ENCODE assay signal across 8 cellular contexts in genomic region chr12:31682136-31682962, GRCh38. TPM values are rescaled to one million over a fixed set of nuclear protein-coding genes. Genes with fewer than 3 reads are reported as not detected.
A peak's percentile ranks its signal among the peaks of the same experiment; 100 is the strongest.
DNase-seq lines count a peak whose midpoint lies in the region; ATAC-seq and TF ChIP-seq lines count a peak whose summit lies in the region.

No MANE protein-coding gene starts in this region.

- peak overlapping the region; percentile 8 to 54 for H3K4me3 Mint-ChIP-seq in stimulated activated naive B cell treated with anti-CD40 and anti-IgM and Interleukin-4, amounts not matched to agents 10 μg/mL and 1 μg/mL and 100 μg/mL, for 72 hours

- H3K9me3 ChIP-seq in mucosa of descending colon: peaks cover 28% of the 10 kb centered on the region

- H3K9me3 Mint-ChIP-seq in stimulated activated naive B cell treated with anti-CD40 and anti-IgM and Interleukin-4, amounts not matched to agents 10 μg/mL and 1 μg/mL and 100 μg/mL, for 72 hours: peaks cover 4 to 7% of the 10 kb centered on the region in 2 donors

- H3K4me3 ChIP-seq in HL-60 (replicated peaks; ENCODE audit: insufficient read depth, low read length): no peak overlapping the region
- no peak overlapping the region for H3K4me3 ChIP-seq in mucosa of descending colon

- DNase-seq in CMK (ENCODE audit: low read depth): peak; percentile 80
- peak; percentile 67 for DNase-seq in GM20000 (ENCODE audit: low spot score)
- peak; percentile 70 to 76 for DNase-seq in HL-60 (ENCODE audit: low read depth in 1 of 2, low spot score in 1 of 2)
- DNase-seq in NCI-H748 treated with DMSO at 0.1 percent for 48 hours (lab: John Stamatoyannopoulos, UW): peak; percentile 95
- peak; percentile 23 to 65 for DNase-seq in activated CD4-positive, alpha-beta T cell treated with anti-CD3 and anti-CD28 coated beads, Interleukin-2, amount 50 U/mL, for 24 hours (ENCODE audit: low read depth in 1 of 2, low spot score in 1 of 2)
- peak; percentile 54 for DNase-seq in effector CD4-positive, alpha-beta T cell
- peak; percentile 53 to 85 (median 59) for DNase-seq in mucosa of descending colon
- DNase-seq in stimulated activated naive B cell treated with anti-CD40 and anti-IgM and Interleukin-4, amounts not matched to agents 10 μg/mL and 1 μg/mL and 100 μg/mL, for 72 hours: peak; percentile 74

- H3K4me1 ChIP-seq in mucosa of descending colon (ENCODE audit: low read depth): no peaks in the 10 kb centered on the region

- peak; percentile 96 for ATAC-seq in mucosa of descending colon
- peak; percentile 69 to 79 for ATAC-seq in stimulated activated naive B cell treated with anti-CD40 and anti-IgM and Interleukin-4, amounts not matched to agents 10 μg/mL and 1 μg/mL and 100 μg/mL, for 72 hours (replicated peaks)

- H3K27me3 Mint-ChIP-seq in stimulated activated naive B cell treated with anti-CD40 and anti-IgM and Interleukin-4, amounts not matched to agents 10 μg/mL and 1 μg/mL and 100 μg/mL, for 72 hours: no peaks in the 10 kb centered on the region

- H3K27me3 ChIP-seq in HL-60 (ENCODE audit: insufficient read depth, poor library complexity, severe bottlenecking): no peaks in the 10 kb centered on the region

- H3K36me3 Mint-ChIP-seq in stimulated activated naive B cell treated with anti-CD40 and anti-IgM and Interleukin-4, amounts not matched to agents 10 μg/mL and 1 μg/mL and 100 μg/mL, for 72 hours: peaks cover 24 to 35% of the 10 kb centered on the region in 2 donors

- peak; percentile 69 for TF ChIP-seq CTCF in GM20000 (IDR thresholded peaks at IDR 0.05; ENCODE audit: extremely low read depth, missing control alignments)
- TF ChIP-seq CTCF in HL-60 (IDR thresholded peaks at IDR 0.05; ENCODE audit: insufficient read depth, low read length): peak; percentile 53
- no peak for TF ChIP-seq CTCF in mucosa of descending colon (IDR thresholded peaks at IDR 0.05)

- no peak overlapping the region for H3K27ac ChIP-seq in HL-60 (replicated peaks)

- peaks cover 9 to 22% of the 10 kb centered on the region in 2 donors for H3K4me1 Mint-ChIP-seq in stimulated activated naive B cell treated with anti-CD40 and anti-IgM and Interleukin-4, amounts not matched to agents 10 μg/mL and 1 μg/mL and 100 μg/mL, for 72 hours

- no peaks in the 10 kb centered on the region for H3K36me3 ChIP-seq in mucosa of descending colon (ENCODE audit: low read depth)

- peak overlapping the region; percentile 87 for H3K27ac Mint-ChIP-seq in stimulated activated naive B cell treated with anti-CD40 and anti-IgM and Interleukin-4, amounts not matched to agents 10 μg/mL and 1 μg/mL and 100 μg/mL, for 72 hours

- intact Hi-C loops in mucosa of descending colon (cut with DNase I, micrococcal nuclease): loop anchor here in 1 of 2 donors (5.0 to 10.0 kb wide), 2 partner anchors 282 to 625 kb away; no protein-coding TSS in a partner anchor

RNA-seq across cellular contexts. Expression of gene ETFBKMT, which starts 22.9 kb away (rescaled TPM):
- total RNA-seq in mucosa of descending colon: 1 to 10 TPM; 5.6 to 7.0 (median 6.1) TPM

RNA-seq across cellular contexts. Expression of gene AMN1, which starts 46.5 kb away (rescaled TPM):
- total RNA-seq in mucosa of descending colon: 1 to 10 TPM; 3.1 to 7.3 (median 3.2) TPM

Comparison
In these comparisons a context has a peak if more than half of its experiments do, and no peak if none do; other contexts are left out.
1. DNase-seq: peak in every context shown above with its lines; median percentile 95 in NCI-H748 treated with DMSO at 0.1 percent for 48 hours; 80 in CMK; 74 in stimulated activated naive B cell treated with anti-CD40 and anti-IgM and Interleukin-4, amounts not matched to agents 10 μg/mL and 1 μg/mL and 100 μg/mL, for 72 hours; 73 in HL-60; 67 in GM20000; 59 in mucosa of descending colon; 54 in effector CD4-positive, alpha-beta T cell; 44 in activated CD4-positive, alpha-beta T cell treated with anti-CD3 and anti-CD28 coated beads, Interleukin-2, amount 50 U/mL, for 24 hours.